ENCODE assay signal across 8 cellular contexts in the genomic region with DNA sequence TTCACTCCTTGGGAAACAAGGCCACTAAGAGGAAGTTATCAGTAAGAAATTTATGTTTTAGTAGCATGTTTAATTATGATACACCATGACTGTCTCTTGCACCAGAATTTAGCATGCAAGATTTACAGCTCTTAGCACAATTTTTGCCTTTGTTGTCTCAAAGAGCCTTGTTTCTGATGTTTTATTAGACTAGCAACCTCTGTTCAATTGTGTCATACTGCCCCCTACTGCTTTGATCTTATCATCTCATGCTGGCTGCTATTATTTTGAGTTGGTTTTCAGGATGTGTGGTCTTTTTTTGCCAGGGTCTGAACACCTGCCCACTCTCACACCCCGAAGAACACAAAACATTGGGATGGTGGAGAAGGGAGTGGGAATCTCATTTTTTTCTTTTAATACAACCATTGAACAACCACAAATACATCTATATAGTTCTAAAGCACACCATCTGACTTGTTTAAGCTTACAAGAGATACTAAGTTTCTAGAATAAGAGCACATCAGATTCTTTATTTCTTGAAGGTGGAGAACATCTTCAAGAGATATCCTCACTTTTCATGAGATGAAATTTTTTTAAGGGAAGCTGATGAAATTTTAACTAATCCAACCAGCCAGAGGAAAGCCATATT.
DNase-seq lines count a peak whose midpoint lies in the region; ATAC-seq and TF ChIP-seq lines count a peak whose summit lies in the region.

No MANE protein-coding gene starts in this region.

- no peak overlapping the region for H3K4me3 ChIP-seq in NB4 (ENCODE audit: low read depth, low read length)

- TF ChIP-seq CTCF in NB4 (IDR thresholded peaks at IDR 0.05; ENCODE audit: low read depth, low read length) (peak; percentile 59), foreskin keratinocyte (conservative IDR thresholded peaks at IDR 0.05) (peak; percentile 85)

- peaks cover 17% of the 10 kb centered on the region for H3K4me1 ChIP-seq in foreskin keratinocyte

- peak; percentile 20 for DNase-seq in stimulated activated CD4-positive, alpha-beta T cell treated with anti-CD3 and anti-CD28 coated beads, Interleukin-4, amount 100 ng/mL, for 24 hours
- DNase-seq in stimulated activated CD4-positive, alpha-beta T cell treated with anti-CD3 and anti-CD28 coated beads, Interleukin-15, amount 100 ng/mL, for 24 hours, result no peak
- DNase-seq in NB4 (ENCODE audit: low read depth) (peak; percentile 53), SK-MEL-5 (ENCODE audit: low read depth, low spot score) (peak; percentile 78), foreskin keratinocyte (peak; percentile 14 to 52), putamen (ENCODE audit: low spot score) (peak; percentile 68)
- no peak for DNase-seq in effector CD4-positive, alpha-beta T cell
- DNase-seq in activated CD4-positive, CD25-positive, alpha-beta regulatory T cell (lab: John Stamatoyannopoulos, UW), result no peak

- no peak for TF ChIP-seq POLR2A in NB4 (IDR thresholded peaks at IDR 0.05; ENCODE audit: extremely low read depth, insufficient read length)

- H3K27me3 ChIP-seq in foreskin keratinocyte, result no peaks in the 10 kb centered on the region

- in situ Hi-C loops in SK-MEL-5 (cut with HindIII; ENCODE audit: low pct_unique_long_range_greater_than_20kb, low sequenced_read_pairs), result loop anchor here (25.0 kb wide), 1 partner anchor 1714 kb away; no protein-coding TSS in a partner anchor

- no peak overlapping the region for H3K27ac ChIP-seq in foreskin keratinocyte

- ATAC-seq in foreskin keratinocyte, result peak; percentile 50

Comparison
In these comparisons a context has a peak if more than half of its experiments do, and no peak if none do; other contexts are left out.
1. DNase-seq: peak in stimulated activated CD4-positive, alpha-beta T cell treated with anti-CD3 and anti-CD28 coated beads, Interleukin-4, amount 100 ng/mL, for 24 hours (single experiment), NB4 (single experiment), SK-MEL-5 (single experiment), foreskin keratinocyte (2 of 2) and putamen (single experiment); none in stimulated activated CD4-positive, alpha-beta T cell treated with anti-CD3 and anti-CD28 coated beads, Interleukin-15, amount 100 ng/mL, for 24 hours (single experiment), effector CD4-positive, alpha-beta T cell (single experiment) and activated CD4-positive, CD25-positive, alpha-beta regulatory T cell (0 of 4).